ENCODE assay signal across 15 cellular contexts in genomic region chr3:88810455-88810854, GRCh38.
DNase-seq lines count a peak whose midpoint lies in the region; ATAC-seq and TF ChIP-seq lines count a peak whose summit lies in the region.
"Had no signal": no experiment of that assay in that cellular context is flagged by ENCODE, and none has a peak within 500 bp of the region (broad histone marks: within the 10 kb centered on the region; RNA-seq: fewer than 3 reads in every experiment).

No MANE protein-coding gene starts in this region.

- TF ChIP-seq CTCF in RWPE2 (IDR thresholded peaks at IDR 0.05; ENCODE audit: poor library complexity, severe bottlenecking): no peak
- TF ChIP-seq CTCF in fibroblast of lung (conservative IDR thresholded peaks at IDR 0.05 in 1 of 2, IDR thresholded peaks at IDR 0.05 in 1 of 2; ENCODE audit: low read depth in 1 of 2, low read length in 2 of 2): no peak

- no peaks in the 10 kb centered on the region for H4K20me1 ChIP-seq in fibroblast of lung (ENCODE audit: control insufficient read depth, extremely low read depth, insufficient read depth, low read length)

- H3K27ac ChIP-seq in RWPE2 (ENCODE audit: poor library complexity, severe bottlenecking) (peak overlapping the region; percentile 76), fibroblast of lung (ENCODE audit: insufficient read depth, low read length) (no peak overlapping the region), mesodermal cell (ENCODE audit: low read depth, low read length, severe bottlenecking) (peak overlapping the region; percentile 19)

- H3K27me3 ChIP-seq in RWPE2 (ENCODE audit: insufficient read depth, poor library complexity, severe bottlenecking): no peaks in the 10 kb centered on the region
- H3K27me3 ChIP-seq in fibroblast of lung (ENCODE audit: control insufficient read depth, insufficient read depth, low read length): no peaks in the 10 kb centered on the region
- H3K27me3 ChIP-seq: SJSA1 had no signal

- no peak overlapping the region for H3K9ac ChIP-seq in fibroblast of lung (ENCODE audit: insufficient read depth, low read length)

- H3K9me3 ChIP-seq in RWPE2 (ENCODE audit: severe bottlenecking) (no peaks in the 10 kb centered on the region), fibroblast of lung (ENCODE audit: control insufficient read depth, insufficient read depth, low read depth, low read length) (no peaks in the 10 kb centered on the region), mesodermal cell (ENCODE audit: control insufficient read depth, low read length) (no peaks in the 10 kb centered on the region)
- H3K9me3 ChIP-seq: SJSA1 had no signal

- ATAC-seq in RWPE2 (ENCODE audit: low read depth): peak; percentile 58; the same call in 2 of the 3 replicates
- ATAC-seq in GM21528 (IDR thresholded peaks at IDR 0.05; ENCODE audit: low FRiP score, unreplicated experiment): no peak
- no peak for ATAC-seq in GM18858 (IDR thresholded peaks at IDR 0.05; ENCODE audit: unreplicated experiment)
- ATAC-seq: activated naive CD4-positive, alpha-beta T cell treated with anti-CD3 and anti-CD28 coated beads, Interleukin-2, amount 50 U/mL, for 72 hours had no signal

- DNase-seq in EL: peak; percentile 39
- no peak for DNase-seq in RWPE2 (ENCODE audit: low spot score)
- peak; percentile 64 to 69 for DNase-seq in fibroblast of lung (ENCODE audit: low read depth in 2 of 2)
- no peak for DNase-seq in NCI-H1694 (lab: John Stamatoyannopoulos, UW)
- DNase-seq in cerebellar nuclear complex (lab: John Stamatoyannopoulos, UW): no peak
- DNase-seq: activated CD4-positive, alpha-beta T cell treated with anti-CD3 and anti-CD28 coated beads, Interleukin-2, amount 10 ng/mL, durations not matched to agents 7 days and 5 days; activated T-cell treated with anti-CD3 and anti-CD28 coated beads, Interleukin-2, amount 50 U/mL, for 1 hour; NCI-H345; stimulated activated CD4-positive, alpha-beta T cell treated with anti-CD3 and anti-CD28 coated beads, Interleukin-12 subunit alpha, Interleukin-12 subunit beta, amount 100 ng/mL, for 4 hours; stimulated activated naive CD4-positive, alpha-beta T cell treated with Interleukin-2 at 50 U/mL for 16 hours had no signal

- H3K79me2 ChIP-seq in fibroblast of lung (ENCODE audit: control insufficient read depth, insufficient read depth, low read length): no peaks in the 10 kb centered on the region

- H3K4me1 ChIP-seq in RWPE2 (ENCODE audit: insufficient read depth, poor library complexity, severe bottlenecking): peaks cover 36% of the 10 kb centered on the region
- peaks cover 4% of the 10 kb centered on the region for H3K4me1 ChIP-seq in fibroblast of lung (ENCODE audit: control insufficient read depth, extremely low read depth, insufficient read depth, low read length)
- peaks cover 5% of the 10 kb centered on the region for H3K4me1 ChIP-seq in mesodermal cell (ENCODE audit: control insufficient read depth, insufficient read depth, low read length, poor library complexity, severe bottlenecking)

- H3K4me3 ChIP-seq in RWPE2 (ENCODE audit: severe bottlenecking) (no peak overlapping the region), fibroblast of lung (replicated peaks in 1 of 4; ENCODE audit: control extremely low read depth in 1 of 4, insufficient read depth in 1 of 4, low read depth in 3 of 4, low read length in 4 of 4) (no peak overlapping the region), mesodermal cell (ENCODE audit: extremely low read depth, insufficient read depth, low read length, poor library complexity, severe bottlenecking) (no peak overlapping the region)
- H3K4me3 ChIP-seq: SJSA1 had no signal

- no peak overlapping the region for H2AFZ ChIP-seq in fibroblast of lung (ENCODE audit: low read length)

- H3K36me3 ChIP-seq in RWPE2 (ENCODE audit: low read depth): no peaks in the 10 kb centered on the region
- no peaks in the 10 kb centered on the region for H3K36me3 ChIP-seq in fibroblast of lung (ENCODE audit: control insufficient read depth, insufficient read depth, low read length)
- no peaks in the 10 kb centered on the region for H3K36me3 ChIP-seq in mesodermal cell (ENCODE audit: control insufficient read depth, insufficient read depth, low read length)
- H3K36me3 ChIP-seq: SJSA1 had no signal

- H3K4me2 ChIP-seq in fibroblast of lung (ENCODE audit: extremely low read depth, insufficient read depth, low read length): no peak overlapping the region

- WGBS in mesodermal cell (ENCODE audit: insufficient coverage in 2 of 2), 2 experiments: 64 to 67% methylated on average over 3 to 4 of the region's 4 CpGs

Comparison
In these comparisons a context has a peak if more than half of its experiments do, and no peak if none do; other contexts are left out.
1. DNase-seq: peak in EL (single experiment) and fibroblast of lung (2 of 2); none in RWPE2 (single experiment), NCI-H1694 (single experiment) and cerebellar nuclear complex (0 of 2).